Comparison of ENCODE assay signal across 1 cellular context in genomic region chr10:130054021-130054420, GRCh38.
TF ChIP-seq lines count a peak whose summit lies in the region.

No MANE protein-coding gene starts in this region.

TF ChIP-seq in GM23338, 12 proteins besides CTCF, POLR2A, EP300 and RAD21 (continued from another document):
- TF ChIP-seq ZNF462 (CRISPR knock-in tag; IDR thresholded peaks at IDR 0.05) (no peak), STAT1 (IDR thresholded peaks at IDR 0.05; ENCODE audit: unreplicated experiment) (no peak), ZNF331 (CRISPR knock-in tag; IDR thresholded peaks at IDR 0.05; ENCODE audit: low read depth) (no peak), REST (IDR thresholded peaks at IDR 0.05; ENCODE audit: unreplicated experiment) (no peak), JUNB (IDR thresholded peaks at IDR 0.05; ENCODE audit: unreplicated experiment) (no peak), NANOG (IDR thresholded peaks at IDR 0.05; ENCODE audit: borderline replicate concordance) (no peak), CREB1 (CRISPR knock-in tag; IDR thresholded peaks at IDR 0.05; ENCODE audit: low read depth) (no peak), POLR2AphosphoS5 (IDR thresholded peaks at IDR 0.05; ENCODE audit: low read depth) (no peak), EZH2 (IDR thresholded peaks at IDR 0.05; ENCODE audit: low read depth, unreplicated experiment) (no peak), ZNF114 (CRISPR knock-in tag; IDR thresholded peaks at IDR 0.05) (no peak)
